Comparison of ENCODE assay signal across 13 cellular contexts in the genomic region with DNA sequence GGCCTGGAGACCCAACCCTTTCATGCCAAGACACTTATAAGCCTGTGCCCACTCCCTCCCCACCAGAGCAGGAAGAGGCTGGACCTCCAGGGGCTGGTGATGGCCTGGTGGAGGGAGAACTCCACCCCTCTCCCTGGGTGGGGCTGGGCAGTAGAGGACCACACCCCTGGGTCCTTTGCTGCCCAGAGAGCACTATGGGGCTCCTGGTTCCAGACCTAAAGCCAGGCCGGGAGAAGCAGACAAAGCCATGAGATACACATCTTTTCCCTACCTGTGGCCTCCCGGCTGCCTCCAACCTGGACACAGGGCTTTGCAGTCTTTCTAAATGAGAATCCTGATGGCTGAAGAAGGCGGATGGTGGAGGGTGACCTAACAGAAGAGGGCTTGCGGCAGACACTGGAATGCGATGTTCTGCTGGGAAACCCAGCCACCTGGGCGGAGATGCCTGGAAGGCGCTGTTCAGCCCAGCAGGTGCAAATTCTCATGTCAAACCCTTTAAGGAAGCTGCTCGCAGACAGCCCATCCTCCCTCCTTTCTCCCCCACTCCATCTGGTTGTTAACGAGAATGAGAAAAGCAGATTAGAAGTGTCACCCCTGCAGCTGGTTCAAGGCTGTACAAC. TPM values are rescaled to one million over a fixed set of nuclear protein-coding genes. Genes with fewer than 3 reads are reported as not detected.
A peak's percentile ranks its signal among the peaks of the same experiment; 100 is the strongest.
DNase-seq lines count a peak whose midpoint lies in the region; ATAC-seq, FAIRE-seq and TF ChIP-seq lines count a peak whose summit lies in the region.
"Had no signal": no experiment of that assay in that cellular context is flagged by ENCODE, and none has a peak within 500 bp of the region (broad histone marks: within the 10 kb centered on the region; RNA-seq: fewer than 3 reads in every experiment).

No MANE protein-coding gene starts in this region.

- in situ Hi-C loops in KBM-7 (cut with MboI; ENCODE audit: low pct_unique_long_range_greater_than_20kb, low sequenced_read_pairs), result no loop called here

- peak overlapping the region; percentile 100 for H3K27ac ChIP-seq in A673 (ENCODE audit: low read depth, low read length, poor library complexity, severe bottlenecking)
- H3K27ac ChIP-seq: hepatocyte had no signal

- CTCF ChIA-PET in A673 (lab: Charles Lee), result interaction anchor here (0.5 to 1.7 kb wide), 2 partner anchors 17 to 899 kb away, joined by 3 to 8 read pairs; no protein-coding TSS in a partner anchor

- H3K4me1 ChIP-seq in A673 (ENCODE audit: insufficient read depth, low read length, poor library complexity, severe bottlenecking), result peaks cover 79% of the 10 kb centered on the region

- intact Hi-C loops in A673 (cut with micrococcal nuclease; ENCODE audit: unreplicated experiment), result loop anchor here (2.0 to 5.0 kb wide), 3 partner anchors 37 to 104 kb away; no protein-coding TSS in a partner anchor

- POLR2A ChIA-PET in A673 (lab: Charles Lee; ENCODE audit: low non-redundant PET), result no interaction called here

- H3K27me3 ChIP-seq in A673 (replicated peaks; ENCODE audit: insufficient read depth, low read depth, low read length, poor library complexity), result no peaks in the 10 kb centered on the region
- H3K27me3 ChIP-seq: hepatocyte had no signal

- H3K36me3 ChIP-seq in A673 (ENCODE audit: insufficient read depth, low read length, poor library complexity, severe bottlenecking), result no peaks in the 10 kb centered on the region

- no peaks in the 10 kb centered on the region for H3K9me3 ChIP-seq in A673 (ENCODE audit: low read depth, low read length, poor library complexity, severe bottlenecking)

- FAIRE-seq in RCC 7860 (lab: Jason Lieb, UNC), result no peak
- FAIRE-seq: urothelium cell line had no signal

- peak overlapping the region; percentile 39 for H3K4me3 ChIP-seq in A673 (ENCODE audit: low read depth, low read length, poor library complexity, severe bottlenecking)
- H3K4me3 ChIP-seq: hepatocyte had no signal

- ATAC-seq in HG03342 (IDR thresholded peaks at IDR 0.05; ENCODE audit: unreplicated experiment) (no peak), GM18909 (IDR thresholded peaks at IDR 0.05; ENCODE audit: poor library complexity, unreplicated experiment) (no peak)

- DNase-seq in A673 (ENCODE audit: low spot score) (peak; percentile 89), KBM-7 (peak; percentile 27), RPMI8226 (peak; percentile 92), iPS-NIHi7 (ENCODE audit: extremely low spot score) (peak; percentile 74), NCI-H1930 (lab: John Stamatoyannopoulos, UW) (no peak), RCC 7860 (ENCODE audit: low spot score) (no peak)
- DNase-seq: central memory CD4-positive, alpha-beta T cell; NCI-H1694; Right ventricle myocardium superior had no signal

- no peak for TF ChIP-seq CTCF in A673 (conservative IDR thresholded peaks at IDR 0.05; ENCODE audit: low read depth, low read length)

- BruUV-seq in A673 (replicated peaks; lab: Mats Ljungman, UMichigan), result TSS peak; percentile 43

RNA-seq across cellular contexts. Expression of gene KIFC3, which starts 43.9 kb away (rescaled TPM):
- 198 and 201 TPM in 2 replicates for total RNA-seq in A673 (2021)

Comparison
In these comparisons a context has a peak if more than half of its experiments do, and no peak if none do; other contexts are left out.
1. DNase-seq: peak in A673 (single experiment), KBM-7 (single experiment), RPMI8226 (single experiment) and iPS-NIHi7 (single experiment); none in NCI-H1930 (0 of 2) and RCC 7860 (single experiment).